In the genomic region with DNA sequence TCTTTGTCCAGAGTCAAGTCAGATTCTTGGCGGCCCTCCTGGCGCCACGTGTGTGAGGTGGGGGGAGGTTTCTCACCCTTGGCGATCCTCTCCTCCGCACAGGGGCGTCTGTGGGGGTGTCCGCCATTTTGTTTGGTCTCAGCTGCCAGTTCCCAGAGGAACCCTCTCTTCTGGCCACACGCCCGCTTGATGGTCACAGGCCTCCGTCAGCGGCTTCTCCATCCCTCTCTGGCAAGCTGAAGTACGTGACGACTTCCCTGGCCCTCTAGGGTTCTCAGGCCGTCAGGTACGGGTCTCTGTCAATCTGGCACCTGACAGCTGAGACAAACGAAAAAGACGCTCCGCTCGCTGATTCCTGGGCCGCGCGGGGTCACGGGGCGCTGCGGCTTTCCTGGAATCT, we compare ENCODE assay signal across 11 cellular contexts.
DNase-seq lines count a peak whose midpoint lies in the region; ATAC-seq and TF ChIP-seq lines count a peak whose summit lies in the region.
"Had no signal": no experiment of that assay in that cellular context is flagged by ENCODE, and none has a peak within 500 bp of the region (broad histone marks: within the 10 kb centered on the region; RNA-seq: fewer than 3 reads in every experiment).

No MANE protein-coding gene starts in this region.

- POLR2A ChIA-PET in WTC11 (lab: Charles Lee) = no interaction called here
- POLR2A ChIA-PET in activated CD8-positive, alpha-beta T cell treated with anti-CD3 and anti-CD28 coated beads for 36 hours (lab: Charles Lee) = no interaction called here

- H3K27me3 Mint-ChIP-seq in GM23338 (ENCODE audit: insufficient read depth, low read depth, poor library complexity) (peaks cover 2% of the 10 kb centered on the region), WTC11 (ENCODE audit: low read depth) (no peaks in the 10 kb centered on the region)
- H3K27me3 Mint-ChIP-seq in activated CD8-positive, alpha-beta T cell treated with anti-CD3 and anti-CD28 coated beads for 36 hours = no peaks in the 10 kb centered on the region
- no peaks in the 10 kb centered on the region for H3K27me3 Mint-ChIP-seq in activated T-cell treated with anti-CD3 and anti-CD28 coated beads, Interleukin-2, amount 50 U/mL, for 24 hours
- H3K27me3 Mint-ChIP-seq: CD4-positive, CD25-positive, alpha-beta regulatory T cell; IgD-negative memory B cell had no signal

- H3K4me1 ChIP-seq in GM23338 (ENCODE audit: insufficient read depth) = peaks cover 5% of the 10 kb centered on the region; the same call in 1 of the 2 replicates
- H3K4me1 ChIP-seq in mesendoderm (ENCODE audit: control insufficient read depth, low read depth, low read length) = no peaks in the 10 kb centered on the region
- H3K4me1 ChIP-seq: BLaER1 treated with 17β-estradiol and CSF1 and Interleukin-3, amounts not matched to agents 10 nM and 100 nM had no signal

- no peaks in the 10 kb centered on the region for H3F3A ChIP-seq in GM23338 (replicated peaks; ENCODE audit: low read depth)

- H2BK5ac ChIP-seq in mesendoderm (ENCODE audit: low read length) = no peak overlapping the region

- no CpG with 5 or more reads among the region's 25 CpGs for WGBS in mesendoderm (ENCODE audit: extremely low coverage, insufficient coverage, low lambda C conversion rate)

- H3K9me2 ChIP-seq in GM23338 (ENCODE audit: insufficient read depth) = no peaks in the 10 kb centered on the region

- H3K36me3 ChIP-seq in GM23338 (ENCODE audit: insufficient read depth) (no peaks in the 10 kb centered on the region), mesendoderm (ENCODE audit: control insufficient read depth, insufficient read depth, low read length) (no peaks in the 10 kb centered on the region)
- H3K36me3 ChIP-seq: BLaER1 treated with 17β-estradiol and CSF1 and Interleukin-3, amounts not matched to agents 10 nM and 100 nM had no signal

- peaks cover 6% of the 10 kb centered on the region; the same call in 2 of the 3 replicates for H3K4me1 Mint-ChIP-seq in GM23338
- H3K4me1 Mint-ChIP-seq in WTC11 = peaks cover 25% of the 10 kb centered on the region
- no peaks in the 10 kb centered on the region for H3K4me1 Mint-ChIP-seq in activated CD8-positive, alpha-beta T cell treated with anti-CD3 and anti-CD28 coated beads for 36 hours (ENCODE audit: low read depth)
- no peaks in the 10 kb centered on the region for H3K4me1 Mint-ChIP-seq in activated T-cell treated with anti-CD3 and anti-CD28 coated beads, Interleukin-2, amount 50 U/mL, for 24 hours (ENCODE audit: low read depth)
- H3K4me1 Mint-ChIP-seq: CD4-positive, CD25-positive, alpha-beta regulatory T cell; IgD-negative memory B cell had no signal

- no peak overlapping the region for H3K56ac ChIP-seq in mesendoderm (ENCODE audit: low read length)

- H3K9me3 Mint-ChIP-seq in GM23338 (no peaks in the 10 kb centered on the region), WTC11 (peaks cover 3% of the 10 kb centered on the region)
- H3K9me3 Mint-ChIP-seq in activated CD8-positive, alpha-beta T cell treated with anti-CD3 and anti-CD28 coated beads for 36 hours = peaks cover 12% of the 10 kb centered on the region
- H3K9me3 Mint-ChIP-seq in activated T-cell treated with anti-CD3 and anti-CD28 coated beads, Interleukin-2, amount 50 U/mL, for 24 hours = peaks cover 19% of the 10 kb centered on the region

- no peak overlapping the region for H4K5ac ChIP-seq in mesendoderm (ENCODE audit: low read length)

- H3K27ac Mint-ChIP-seq in GM23338 (no peak overlapping the region), WTC11 (0 out of 2 replicates have a peak overlapping the region, but pooled peaks have one; percentile 41)
- no peak overlapping the region for H3K27ac Mint-ChIP-seq in activated CD8-positive, alpha-beta T cell treated with anti-CD3 and anti-CD28 coated beads for 36 hours
- no peak overlapping the region for H3K27ac Mint-ChIP-seq in activated T-cell treated with anti-CD3 and anti-CD28 coated beads, Interleukin-2, amount 50 U/mL, for 24 hours
- H3K27ac Mint-ChIP-seq: CD4-positive, CD25-positive, alpha-beta regulatory T cell; IgD-negative memory B cell had no signal

- H2AK5ac ChIP-seq in mesendoderm (ENCODE audit: low read length) = no peak overlapping the region

- DNase-seq in GM23338 (ENCODE audit: low spot score) (no peak), WTC11 (ENCODE audit: low spot score) (no peak), mesendoderm (no peak), iPS-NIHi11 (ENCODE audit: low spot score) (no peak)
- DNase-seq in activated CD8-positive, alpha-beta T cell treated with anti-CD3 and anti-CD28 coated beads for 36 hours = no peak
- no peak for DNase-seq in activated T-cell treated with anti-CD3 and anti-CD28 coated beads, Interleukin-2, amount 50 U/mL, for 24 hours
- DNase-seq: CD4-positive, CD25-positive, alpha-beta regulatory T cell; DMS 273 treated with DMSO at 0.1 percent for 48 hours had no signal

- no peak overlapping the region for H3K9ac ChIP-seq in mesendoderm (ENCODE audit: low read length)
- H3K9ac ChIP-seq: BLaER1 treated with 17β-estradiol and CSF1 and Interleukin-3, amounts not matched to agents 10 nM and 100 nM had no signal

- H3K79me2 ChIP-seq in GM23338 (replicated peaks; ENCODE audit: insufficient read depth) = no peaks in the 10 kb centered on the region
- H3K79me2 ChIP-seq in mesendoderm (ENCODE audit: control insufficient read depth, insufficient read depth, low read length) = no peaks in the 10 kb centered on the region

- TF ChIP-seq CTCF in GM23338 (conservative IDR thresholded peaks at IDR 0.05; ENCODE audit: low read depth in 2 of 2) (no peak), WTC11 (IDR thresholded peaks at IDR 0.05) (no peak)
- no peak for TF ChIP-seq CTCF in activated CD8-positive, alpha-beta T cell treated with anti-CD3 and anti-CD28 coated beads for 36 hours (IDR thresholded peaks at IDR 0.05)

- H4K8ac ChIP-seq in mesendoderm (ENCODE audit: low read depth, low read length) = no peak overlapping the region

- H2AFZ ChIP-seq in GM23338 = peak overlapping the region; percentile 54; the same call in 1 of the 2 replicates

- no peak for ATAC-seq in GM23338
- no peak for ATAC-seq in WTC11
- ATAC-seq in activated CD8-positive, alpha-beta T cell treated with anti-CD3 and anti-CD28 coated beads for 36 hours = no peak
- ATAC-seq: GM12878 had no signal

- H3K27me3 ChIP-seq in GM23338 (ENCODE audit: insufficient read depth) (no peaks in the 10 kb centered on the region), mesendoderm (ENCODE audit: insufficient read depth, low read length, poor library complexity) (no peaks in the 10 kb centered on the region)
- H3K27me3 ChIP-seq: BLaER1 treated with 17β-estradiol and CSF1 and Interleukin-3, amounts not matched to agents 10 nM and 100 nM had no signal

- H3K79me1 ChIP-seq in mesendoderm (ENCODE audit: low read length) = no peaks in the 10 kb centered on the region

- H3K4me3 ChIP-seq in GM23338 (no peak overlapping the region), mesendoderm (ENCODE audit: low read length) (no peak overlapping the region)
- H3K4me3 ChIP-seq: BLaER1 treated with 17β-estradiol and CSF1 and Interleukin-3, amounts not matched to agents 10 nM and 100 nM; GM12878 had no signal

- intact Hi-C loops in activated CD8-positive, alpha-beta T cell treated with anti-CD3 and anti-CD28 coated beads for 36 hours (cut with micrococcal nuclease) = no loop called here

- H3K4me2 ChIP-seq in GM23338 = no peak overlapping the region
- no peak overlapping the region for H3K4me2 ChIP-seq in mesendoderm (ENCODE audit: low read length)
- H3K4me2 ChIP-seq: BLaER1 treated with 17β-estradiol and CSF1 and Interleukin-3, amounts not matched to agents 10 nM and 100 nM had no signal

- no peak overlapping the region for H3K18ac ChIP-seq in mesendoderm (ENCODE audit: low read length)

- CTCF ChIA-PET in WTC11 (lab: Charles Lee) = no interaction called here
- CTCF ChIA-PET in activated CD8-positive, alpha-beta T cell treated with anti-CD3 and anti-CD28 coated beads for 36 hours (lab: Charles Lee) = no interaction called here

- H2BK15ac ChIP-seq in mesendoderm (replicated peaks; ENCODE audit: low read depth) = no peak overlapping the region

- peak overlapping the region; percentile 40 for H3K4ac ChIP-seq in mesendoderm (ENCODE audit: low read depth, low read length)

- no peak overlapping the region for H3K27ac ChIP-seq in GM23338 (ENCODE audit: low read depth)
- no peak overlapping the region for H3K27ac ChIP-seq in mesendoderm (ENCODE audit: low read depth, low read length)
- H3K27ac ChIP-seq: BLaER1 treated with 17β-estradiol and CSF1 and Interleukin-3, amounts not matched to agents 10 nM and 100 nM had no signal

- no peak overlapping the region for H2BK120ac ChIP-seq in mesendoderm (ENCODE audit: low read depth, low read length)

- no peaks in the 10 kb centered on the region for H4K20me1 ChIP-seq in GM23338 (replicated peaks; ENCODE audit: insufficient read depth)
- H4K20me1 ChIP-seq: BLaER1 treated with 17β-estradiol and CSF1 and Interleukin-3, amounts not matched to agents 10 nM and 100 nM had no signal

- no peak overlapping the region for H3K23ac ChIP-seq in mesendoderm (ENCODE audit: low read length)

- H3K4me3 Mint-ChIP-seq in GM23338 (no peak overlapping the region), WTC11 (no peak overlapping the region)
- no peak overlapping the region for H3K4me3 Mint-ChIP-seq in activated CD8-positive, alpha-beta T cell treated with anti-CD3 and anti-CD28 coated beads for 36 hours
- no peak overlapping the region for H3K4me3 Mint-ChIP-seq in activated T-cell treated with anti-CD3 and anti-CD28 coated beads, Interleukin-2, amount 50 U/mL, for 24 hours
- H3K4me3 Mint-ChIP-seq: CD4-positive, CD25-positive, alpha-beta regulatory T cell; IgD-negative memory B cell had no signal

- H3K36me3 Mint-ChIP-seq in GM23338 (ENCODE audit: low read depth) = peaks cover 10% of the 10 kb centered on the region
- no peaks in the 10 kb centered on the region for H3K36me3 Mint-ChIP-seq in WTC11
- H3K36me3 Mint-ChIP-seq in activated CD8-positive, alpha-beta T cell treated with anti-CD3 and anti-CD28 coated beads for 36 hours (ENCODE audit: low read depth) = no peaks in the 10 kb centered on the region
- no peaks in the 10 kb centered on the region for H3K36me3 Mint-ChIP-seq in activated T-cell treated with anti-CD3 and anti-CD28 coated beads, Interleukin-2, amount 50 U/mL, for 24 hours (ENCODE audit: low read depth)
- H3K36me3 Mint-ChIP-seq: CD4-positive, CD25-positive, alpha-beta regulatory T cell; IgD-negative memory B cell had no signal

TF ChIP-seq in GM23338, 12 proteins besides CTCF, POLR2A, EP300 and RAD21 (continues in another document):
- TF ChIP-seq EZH2 (IDR thresholded peaks at IDR 0.05; ENCODE audit: low read depth, unreplicated experiment) = no peak

TF ChIP-seq in WTC11, 78 proteins besides CTCF, POLR2A, EP300 and RAD21:
- no peak for TF ChIP-seq ZNF396 (CRISPR knock-in tag; IDR thresholded peaks at IDR 0.05; ENCODE audit: borderline replicate concordance)
- TF ChIP-seq FOXP1 (CRISPR knock-in tag; IDR thresholded peaks at IDR 0.05; ENCODE audit: borderline replicate concordance) = 0 out of 2 replicates have a peak, but pooled peaks have one; percentile 25
